8 cellular contexts compared by ENCODE assay signal in the genomic region with DNA sequence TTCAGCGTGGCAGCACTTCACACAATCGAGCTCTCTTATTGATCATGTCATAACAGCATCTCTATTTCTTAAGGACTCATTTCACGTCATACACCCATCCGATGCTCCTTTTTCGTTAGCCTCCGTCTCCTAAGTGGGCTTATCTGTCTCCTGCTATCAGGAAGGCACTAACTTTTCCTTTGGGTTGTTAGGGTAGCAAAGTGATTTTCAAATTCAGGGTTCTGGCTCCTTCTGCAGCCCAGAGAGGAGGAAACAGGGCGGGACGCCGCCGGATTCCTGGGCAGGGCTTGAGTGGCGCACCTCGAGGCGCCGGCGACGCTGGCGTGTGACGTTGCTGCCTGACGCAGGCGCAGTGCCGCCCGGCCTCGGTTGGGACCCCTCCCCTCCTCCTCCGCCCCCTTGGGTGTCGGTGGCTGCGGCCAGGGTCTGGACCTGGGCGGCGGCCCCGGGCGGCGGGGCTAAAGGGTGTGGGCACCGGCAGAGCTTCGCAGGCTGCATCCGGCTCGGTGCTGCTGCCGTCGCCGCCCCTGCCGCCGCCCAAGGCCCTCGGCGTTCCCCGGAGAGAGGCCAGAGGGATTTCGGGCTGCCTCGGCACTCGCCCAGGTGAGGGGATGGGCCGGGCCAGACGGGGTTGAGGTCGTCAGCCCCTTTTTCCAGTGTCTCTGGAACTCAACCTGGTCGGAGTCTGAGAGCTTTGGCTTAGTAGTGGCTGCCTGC. TPM values are rescaled to one million over a fixed set of nuclear protein-coding genes. Genes with fewer than 3 reads are reported as not detected.
A peak's percentile ranks its signal among the peaks of the same experiment; 100 is the strongest.
DNase-seq lines count a peak whose midpoint lies in the region; ATAC-seq and TF ChIP-seq lines count a peak whose summit lies in the region.

Gene BLTP1 (plus strand): TSS at position 350 of the 717 bp plus-strand sequence. CDS start 18,317 bp downstream, outside the sequence.

- H3K27ac ChIP-seq in right cardiac atrium (ENCODE audit: low read length) (peak within 1 kb of the TSS; percentile 82), uterus (peak within 1 kb of the TSS; percentile 89 to 93)

- under 1% methylated on average over 50 of the region's 50 CpGs for WGBS in right cardiac atrium

- no peaks in the 10 kb centered on the region for H3K36me3 ChIP-seq in uterus

- peak within 1 kb of the TSS; percentile 87 for H3K4me3 ChIP-seq in right cardiac atrium (ENCODE audit: low read length)
- peak within 1 kb of the TSS; percentile 62 to 71 for H3K4me3 ChIP-seq in uterus

- H3K9me3 ChIP-seq in right cardiac atrium (ENCODE audit: control insufficient read depth, low read length), result no peaks in the 10 kb centered on the region
- H3K9me3 ChIP-seq in uterus, result no peaks in the 10 kb centered on the region

- ATAC-seq in HG02798 (IDR thresholded peaks at IDR 0.05; ENCODE audit: poor library complexity, unreplicated experiment), result peak; percentile 99
- peak; percentile 100 for ATAC-seq in right cardiac atrium

- H3K4me1 ChIP-seq in right cardiac atrium (ENCODE audit: control insufficient read depth, insufficient read depth, low read length) (no peaks in the 10 kb centered on the region), uterus (no peaks in the 10 kb centered on the region)

- TF ChIP-seq CTCF in GM13976 (IDR thresholded peaks at IDR 0.05; ENCODE audit: borderline replicate concordance, control extremely low read depth, extremely low read depth, insufficient read depth, missing control alignments) (no peak), uterus (IDR thresholded peaks at IDR 0.05) (no peak)

- TF ChIP-seq POLR2A in uterus (IDR thresholded peaks at IDR 0.05), result peak; percentile 73 to 74

- H3K27me3 ChIP-seq in right cardiac atrium (ENCODE audit: control insufficient read depth, insufficient read depth) (no peaks in the 10 kb centered on the region), uterus (no peaks in the 10 kb centered on the region)

- intact Hi-C loops in right cardiac atrium (cut with DNase I) (no loop called here), uterus (cut with DNase I; ENCODE audit: low total_unique reads) (no loop called here)

- in situ Hi-C loops in GM13976 (cut with MboI; ENCODE audit: low sequenced_read_pairs, unreplicated experiment), result no loop called here

- peak; percentile 94 for DNase-seq in GM13976 (ENCODE audit: low spot score)
- peak; percentile 69 for DNase-seq in NCI-H1436 (lab: John Stamatoyannopoulos, UW)
- DNase-seq in T-helper 2 cell, result peak; percentile 77 to 91 (median 82)
- peak; percentile 50 to 92 (median 85) for DNase-seq in anterior cingulate cortex (lab: John Stamatoyannopoulos, UW)
- peak; percentile 93 to 97 (median 97) for DNase-seq in right cardiac atrium
- peak; percentile 39 for DNase-seq in pulmonary artery endothelial cell (ENCODE audit: low read depth, low spot score)
- DNase-seq in uterus, result peak; percentile 82 to 88

RNA-seq across cellular contexts. Expression of gene BLTP1, which starts in this region (rescaled TPM):
- total RNA-seq in right cardiac atrium (10 to 100 TPM; 37.6 to 55.2 (median 42.6) TPM), pulmonary artery endothelial cell (42.8 and 55.4 TPM in 2 replicates), uterus (100 to 1,000 TPM in 2 of 4 donors, 10 to 100 TPM in 2; 60.9 to 186 (median 98.6) TPM)
- 14.6 TPM for polyA plus RNA-seq in right cardiac atrium

Comparison
In these comparisons a context has a peak if more than half of its experiments do, and no peak if none do; other contexts are left out.
1. Peak in every context shown above with its lines: DNase-seq, ATAC-seq, H3K4me3 ChIP-seq and H3K27ac ChIP-seq.
2. DNase-seq: peak in every context shown above with its lines; median percentile 97 in right cardiac atrium; 94 in GM13976; 85 in anterior cingulate cortex; 85 in uterus; 82 in T-helper 2 cell; 69 in NCI-H1436; 39 in pulmonary artery endothelial cell.